ENCODE assay signal across 19 cellular contexts in the genomic region with DNA sequence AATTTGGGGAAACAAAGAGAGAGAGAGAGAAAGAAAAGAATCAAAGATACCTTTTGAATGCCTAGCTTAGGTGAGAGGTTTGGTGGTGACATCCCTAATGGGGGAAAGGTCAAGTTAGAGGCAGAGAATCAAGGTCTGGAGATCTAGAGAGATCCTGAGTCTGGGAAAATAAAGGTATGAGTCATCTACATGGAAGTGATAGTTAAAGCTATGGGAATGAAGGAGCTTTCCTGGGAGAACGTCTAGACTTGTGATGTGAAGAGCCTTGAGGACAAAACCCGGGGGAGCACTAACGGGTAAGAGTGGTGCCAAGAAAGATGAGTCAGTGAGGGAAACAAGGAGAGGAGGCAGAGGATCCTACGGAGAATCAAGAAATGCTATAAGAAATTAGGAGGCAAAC.
DNase-seq lines count a peak whose midpoint lies in the region; ATAC-seq and TF ChIP-seq lines count a peak whose summit lies in the region.
"Had no signal": no experiment of that assay in that cellular context is flagged by ENCODE, and none has a peak within 500 bp of the region (broad histone marks: within the 10 kb centered on the region; RNA-seq: fewer than 3 reads in every experiment).

No MANE protein-coding gene starts in this region.

- peaks cover 7% of the 10 kb centered on the region for H3K36me3 Mint-ChIP-seq in Calu3 (ENCODE audit: insufficient read depth, unreplicated experiment)

- peak overlapping the region; percentile 26; the same call in 1 of the 2 replicates for H3K4ac ChIP-seq in IMR-90 (ENCODE audit: low read depth, low read length)

- no peak overlapping the region for H2AK9ac ChIP-seq in IMR-90 (replicated peaks; ENCODE audit: low read depth, low read length, poor library complexity)

- H3K4me2 ChIP-seq in IMR-90 (ENCODE audit: low read depth, low read length): no peak overlapping the region

- H3K27ac ChIP-seq in IMR-90 (ENCODE audit: insufficient read depth, low read length) (no peak overlapping the region), brain microvascular endothelial cell (peak overlapping the region; percentile 72)

- dilution Hi-C loops in IMR-90 (cut with HindIII; ENCODE audit: low sequenced_read_pairs, unreplicated experiment): no loop called here

- WGBS in IMR-90 (ENCODE audit: extremely low coverage in 2 of 2, insufficient read length in 1 of 2), 2 experiments: 42% methylated on average over 3 of the region's 4 CpGs; no CpG with 5 or more reads in 1 of the 2 experiments

- no peaks in the 10 kb centered on the region for H3K27me3 Mint-ChIP-seq in Calu3 (ENCODE audit: unreplicated experiment)

- H3K36me3 ChIP-seq in IMR-90 (ENCODE audit: control insufficient read depth, insufficient read depth, low read length) (no peaks in the 10 kb centered on the region), brain microvascular endothelial cell (replicated peaks) (no peaks in the 10 kb centered on the region)

- no peaks in the 10 kb centered on the region for H4K20me1 ChIP-seq in IMR-90 (ENCODE audit: insufficient read depth, low read length)

- H2AFZ ChIP-seq in IMR-90 (replicated peaks; ENCODE audit: low read length, poor library complexity): no peak overlapping the region

- no TSS peak for BruUV-seq in Calu3 (replicated peaks; lab: Mats Ljungman, UMichigan)
- no TSS peak for BruUV-seq in IMR-90 (replicated peaks; lab: Mats Ljungman, UMichigan)

- no peak overlapping the region for H3K4me3 Mint-ChIP-seq in Calu3 (ENCODE audit: low read depth, unreplicated experiment)
- H3K4me3 Mint-ChIP-seq: activated CD8-positive, alpha-beta T cell treated with anti-CD3 and anti-CD28 coated beads, Interleukin-2, amount 10 ng/mL, durations not matched to agents 7 days and 5 days; activated T-cell treated with anti-CD3 and anti-CD28 coated beads, Interleukin-2, amount 50 U/mL, for 4 hours had no signal

- no peak overlapping the region for H2BK5ac ChIP-seq in IMR-90 (ENCODE audit: low read depth, low read length, poor library complexity, severe bottlenecking)

- TF ChIP-seq CTCF in Calu3 (IDR thresholded peaks at IDR 0.05; ENCODE audit: unreplicated experiment) (no peak), IMR-90 (conservative IDR thresholded peaks at IDR 0.05; ENCODE audit: low read depth, low read length) (no peak), brain microvascular endothelial cell (IDR thresholded peaks at IDR 0.05; ENCODE audit: low read depth, low read length, missing control alignments) (no peak)

- H3K4me3 ChIP-seq in IMR-90 (ENCODE audit: insufficient read depth, low read depth, low read length): no peak overlapping the region
- H3K4me3 ChIP-seq in brain microvascular endothelial cell (ENCODE audit: low read depth, low read length): no peak overlapping the region

- peaks cover 29% of the 10 kb centered on the region for H3K4me1 Mint-ChIP-seq in Calu3 (ENCODE audit: low read depth, unreplicated experiment)

- H3K56ac ChIP-seq in IMR-90 (ENCODE audit: extremely low read depth, insufficient read depth, low read length): no peak overlapping the region

- H2BK120ac ChIP-seq in IMR-90 (ENCODE audit: low read depth, low read length): no peak overlapping the region

- H4K91ac ChIP-seq in IMR-90 (ENCODE audit: insufficient read depth, low read depth, low read length): no peak overlapping the region

- CTCF ChIA-PET in Calu3 (lab: Charles Lee) (interaction anchor here (1.1 kb wide), 1 partner anchor 21 kb away, joined by 4 read pairs; no protein-coding TSS in a partner anchor), IMR-90 (lab: Yijun Ruan, JAX) (no interaction called here)

- POLR2A ChIA-PET in IMR-90 (lab: Charles Lee; ENCODE audit: unreplicated experiment): no interaction called here

- ATAC-seq in IMR-90 (ENCODE audit: low read depth): no peak
- no peak for ATAC-seq in GM18505 (IDR thresholded peaks at IDR 0.05; ENCODE audit: unreplicated experiment)
- ATAC-seq: activated CD8-positive, alpha-beta T cell treated with anti-CD3 and anti-CD28 coated beads, Interleukin-2, amount 10 ng/mL, durations not matched to agents 7 days and 5 days; activated T-cell treated with anti-CD3 and anti-CD28 coated beads, Interleukin-2, amount 50 U/mL, for 4 hours had no signal

- peak overlapping the region; percentile 13 for H3K27ac Mint-ChIP-seq in Calu3 (ENCODE audit: unreplicated experiment)
- H3K27ac Mint-ChIP-seq: activated CD8-positive, alpha-beta T cell treated with anti-CD3 and anti-CD28 coated beads, Interleukin-2, amount 10 ng/mL, durations not matched to agents 7 days and 5 days had no signal

- in situ Hi-C loops in IMR-90 (cut with MboI; ENCODE audit: low sequenced_read_pairs): no loop called here
- in situ Hi-C loops in brain microvascular endothelial cell (cut with HindIII; ENCODE audit: low pct_ligation_motif_present, low sequenced_read_pairs): no loop called here

- no peaks in the 10 kb centered on the region for H3K9me1 ChIP-seq in IMR-90 (ENCODE audit: insufficient read depth, low read length)

- no peaks in the 10 kb centered on the region for H3K27me3 ChIP-seq in IMR-90 (ENCODE audit: control insufficient read depth, insufficient read depth, low read length)
- no peaks in the 10 kb centered on the region for H3K27me3 ChIP-seq in brain microvascular endothelial cell (replicated peaks)

- no peaks in the 10 kb centered on the region; the same call in 1 of the 2 replicates for H3K4me1 ChIP-seq in IMR-90 (ENCODE audit: control insufficient read depth, insufficient read depth, low read length)

- no peak overlapping the region for H3K18ac ChIP-seq in IMR-90 (ENCODE audit: low read depth, low read length)

- H3K23ac ChIP-seq in IMR-90 (ENCODE audit: low read depth, low read length): no peak overlapping the region

- no peaks in the 10 kb centered on the region for H3K79me1 ChIP-seq in IMR-90 (ENCODE audit: low read depth in 1 of 2, low read length in 2 of 2)

- TF ChIP-seq POLR2A in IMR-90 (IDR thresholded peaks at IDR 0.05; ENCODE audit: low read depth, low read length): no peak
- TF ChIP-seq POLR2A in GM18505 (IDR thresholded peaks at IDR 0.05; ENCODE audit: borderline replicate concordance, extremely low read depth, insufficient read depth, insufficient read length): no peak

- H4K8ac ChIP-seq in IMR-90 (ENCODE audit: low read depth in 2 of 2, low read length in 2 of 2): no peak overlapping the region

- intact Hi-C loops in Calu3 (cut with micrococcal nuclease; ENCODE audit: unreplicated experiment): no loop called here
- intact Hi-C loops in IMR-90 (cut with micrococcal nuclease): no loop called here

- no peak overlapping the region for H2AK5ac ChIP-seq in IMR-90 (ENCODE audit: low read depth, low read length)

- no peak for DNase-seq in Calu3
- DNase-seq in IMR-90: peak; percentile 66
- DNase-seq in brain microvascular endothelial cell: peak; percentile 69
- peak; percentile 77 for DNase-seq in islet precursor cell
- DNase-seq in MV-4-11 (lab: John Stamatoyannopoulos, UW): no peak
- DNase-seq in GDM1 (lab: John Stamatoyannopoulos, UW): no peak
- DNase-seq in HuH-7 (ENCODE audit: low spot score): no peak
- DNase-seq: activated CD8-positive, alpha-beta T cell treated with anti-CD3 and anti-CD28 coated beads, Interleukin-2, amount 10 ng/mL, durations not matched to agents 7 days and 5 days; activated naive CD4-positive, alpha-beta T cell treated with anti-CD3 and anti-CD28 coated beads, Interleukin-2, amount 50 U/mL, for 16 hours; activated T-cell treated with anti-CD3 and anti-CD28 coated beads, Interleukin-2, amount 50 U/mL, for 4 hours; AML-193; Caco-2; dermis blood vessel endothelial cell; NCI-H146; NCI-H446; NK-92 treated with Interleukin-12 subunit alpha and Interleukin-12 subunit beta, amount 100 ng/mL, for 24 hours; stimulated activated CD4-positive, alpha-beta T cell treated with anti-CD3 and anti-CD28 coated beads, Interleukin-4, amount 100 ng/mL, for 1 hour; substantia nigra had no signal

- no peak overlapping the region for H2BK15ac ChIP-seq in IMR-90 (ENCODE audit: low read depth, low read length)

- no peak overlapping the region for H4K5ac ChIP-seq in IMR-90 (ENCODE audit: low read depth, low read length)

- no peak overlapping the region; the same call in 1 of the 2 replicates for H3K14ac ChIP-seq in IMR-90 (replicated peaks; ENCODE audit: low read depth, low read length)

- TF ChIP-seq RAD21 in IMR-90 (IDR thresholded peaks at IDR 0.05; ENCODE audit: low read length): no peak

- H2BK20ac ChIP-seq in IMR-90 (ENCODE audit: low read depth, low read length): peak overlapping the region; percentile 48; the same call in 1 of the 2 replicates

- peaks cover 3% of the 10 kb centered on the region; the same call in 1 of the 2 replicates for H3K9me3 ChIP-seq in IMR-90 (ENCODE audit: control insufficient read depth, insufficient read depth, low read length)

- H3K9me3 Mint-ChIP-seq in Calu3 (ENCODE audit: low read depth, unreplicated experiment): peaks cover 16% of the 10 kb centered on the region

- no peak overlapping the region for H3K9ac ChIP-seq in IMR-90 (ENCODE audit: low read depth, low read length)

TF ChIP-seq in IMR-90, 13 proteins besides CTCF, POLR2A, EP300 and RAD21:
- TF ChIP-seq MAZ (IDR thresholded peaks at IDR 0.05; ENCODE audit: borderline replicate concordance, low read depth, low read length) (no peak), FOS (IDR thresholded peaks at IDR 0.05; ENCODE audit: low read depth, low read length) (peak; percentile 59; the same call in 1 of the 2 replicates)

Comparison
In these comparisons a context has a peak if more than half of its experiments do, and no peak if none do; other contexts are left out.
1. DNase-seq: peak in IMR-90 (single experiment), brain microvascular endothelial cell (single experiment) and islet precursor cell (single experiment); none in Calu3 (single experiment), MV-4-11 (single experiment), GDM1 (single experiment) and HuH-7 (single experiment).